Comparison of ENCODE assay signal across 18 cellular contexts in the genomic region with DNA sequence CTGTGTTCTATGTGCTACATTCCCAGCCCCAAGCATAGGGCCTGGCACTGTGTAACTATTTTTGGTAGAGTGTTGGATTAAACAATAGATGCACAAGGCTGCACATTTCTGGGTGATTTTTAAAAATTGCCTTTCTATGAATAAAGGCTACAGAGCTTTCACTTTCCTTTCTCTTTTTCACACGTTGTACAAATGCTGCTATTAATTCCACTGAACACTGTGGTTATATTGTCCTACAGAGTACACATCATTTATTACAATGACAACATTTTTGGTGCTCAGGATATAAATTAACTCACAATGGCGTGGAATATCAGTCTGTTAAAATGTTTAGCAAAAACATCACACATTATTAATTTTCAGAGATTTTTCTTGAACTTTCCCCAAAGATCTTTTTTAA. TPM values are rescaled to one million over a fixed set of nuclear protein-coding genes. Genes with fewer than 3 reads are reported as not detected.
A peak's percentile ranks its signal among the peaks of the same experiment; 100 is the strongest.
DNase-seq lines count a peak whose midpoint lies in the region; ATAC-seq and TF ChIP-seq lines count a peak whose summit lies in the region.
"Had no signal": no experiment of that assay in that cellular context is flagged by ENCODE, and none has a peak within 500 bp of the region (broad histone marks: within the 10 kb centered on the region; RNA-seq: fewer than 3 reads in every experiment).

No MANE protein-coding gene starts in this region.

- TF ChIP-seq POLR2A in gastroesophageal sphincter (IDR thresholded peaks at IDR 0.05) (no peak), vagina (IDR thresholded peaks at IDR 0.05) (no peak)

- H3K9me3 Mint-ChIP-seq in T-helper 1 cell treated with Interleukin-12 subunit alpha and Interleukin-12 subunit beta and Interleukin-4 antibody, amounts not matched to agents 30 μg/mL and 1 μg/mL, for 36 hours, result no peaks in the 10 kb centered on the region
- H3K9me3 Mint-ChIP-seq: HFFc6 had no signal

- H2AFZ ChIP-seq in OCI-LY3 (ENCODE audit: low read depth, low read length), result no peak overlapping the region

- H3K27ac Mint-ChIP-seq in T-helper 1 cell treated with Interleukin-12 subunit alpha and Interleukin-12 subunit beta and Interleukin-4 antibody, amounts not matched to agents 30 μg/mL and 1 μg/mL, for 36 hours, result peak overlapping the region; percentile 8
- H3K27ac Mint-ChIP-seq: HFFc6 had no signal

- no peak overlapping the region for H3K4me3 ChIP-seq in OCI-LY3 (ENCODE audit: low read length)
- H3K4me3 ChIP-seq in gastroesophageal sphincter, result no peak overlapping the region
- H3K4me3 ChIP-seq in subcutaneous abdominal adipose tissue (ENCODE audit: low read depth in 1 of 5, low read length in 5 of 5), result no peak overlapping the region
- H3K4me3 ChIP-seq in vagina, result no peak overlapping the region
- no peak overlapping the region for H3K4me3 ChIP-seq in mucosa of descending colon
- H3K4me3 ChIP-seq: BLaER1, K562 had no signal

- H3K36me3 Mint-ChIP-seq in T-helper 1 cell treated with Interleukin-12 subunit alpha and Interleukin-12 subunit beta and Interleukin-4 antibody, amounts not matched to agents 30 μg/mL and 1 μg/mL, for 36 hours (ENCODE audit: low read depth), result no peaks in the 10 kb centered on the region

- H3K9me3 ChIP-seq in OCI-LY3 (ENCODE audit: insufficient read depth, low read length) (no peaks in the 10 kb centered on the region), gastroesophageal sphincter (no peaks in the 10 kb centered on the region), subcutaneous abdominal adipose tissue (ENCODE audit: control insufficient read depth in 5 of 5, low read length in 5 of 5) (no peaks in the 10 kb centered on the region), vagina (no peaks in the 10 kb centered on the region), mucosa of descending colon (no peaks in the 10 kb centered on the region)
- H3K9me3 ChIP-seq: BLaER1 had no signal

- TF ChIP-seq CTCF in OCI-LY3 (IDR thresholded peaks at IDR 0.05; ENCODE audit: low read depth, low read length), result no peak
- TF ChIP-seq CTCF in gastroesophageal sphincter (IDR thresholded peaks at IDR 0.05), result no peak
- TF ChIP-seq CTCF in vagina (IDR thresholded peaks at IDR 0.05), result no peak
- no peak for TF ChIP-seq CTCF in mucosa of descending colon (IDR thresholded peaks at IDR 0.05)

- peaks cover 12% of the 10 kb centered on the region for H3K79me2 ChIP-seq in OCI-LY3 (ENCODE audit: low read length)

- H3K4me1 ChIP-seq in OCI-LY3 (ENCODE audit: low read length) (peaks cover 9% of the 10 kb centered on the region), gastroesophageal sphincter (peaks cover 5 to 88% (median 13%) of the 10 kb centered on the region in 3 donors), subcutaneous abdominal adipose tissue (ENCODE audit: control insufficient read depth in 5 of 5, insufficient read depth in 5 of 5, low read length in 5 of 5) (peaks cover 5 to 30% (median 25%) of the 10 kb centered on the region in 5 donors), vagina (peaks cover 26% of the 10 kb centered on the region), mucosa of descending colon (ENCODE audit: low read depth) (peaks cover 6% of the 10 kb centered on the region)

- 6 to 22% methylated on average over 2 of the region's 2 CpGs for WGBS in gastroesophageal sphincter (ENCODE audit: low coverage in 1 of 2), 2 donors

- DNase-seq in T-helper 1 cell, result no peak
- DNase-seq in vagina (ENCODE audit: extremely low spot score in 2 of 2), result no peak
- no peak for DNase-seq in mucosa of descending colon
- DNase-seq: DMS 273 treated with DMSO at 0.1 percent for 48 hours, GOT3, HFFc6, NCI-H1436 treated with DMSO at 0.1 percent for 48 hours, NCI-H2081 treated with DMSO at 0.1 percent for 48 hours, NCI-H345 had no signal

- 0 out of 2 replicates have a peak, but pooled peaks cover under 1% of the 10 kb centered on the region for H4K20me1 ChIP-seq in OCI-LY3 (ENCODE audit: insufficient read depth, low read length)
- H4K20me1 ChIP-seq: BLaER1 had no signal

- H3K27me3 ChIP-seq in OCI-LY3 (ENCODE audit: low read depth, low read length), result no peaks in the 10 kb centered on the region
- H3K27me3 ChIP-seq in gastroesophageal sphincter, result no peaks in the 10 kb centered on the region
- no peaks in the 10 kb centered on the region for H3K27me3 ChIP-seq in subcutaneous abdominal adipose tissue (ENCODE audit: control insufficient read depth in 5 of 5, insufficient read depth in 4 of 5, low read length in 5 of 5)
- H3K27me3 ChIP-seq in vagina, result no peaks in the 10 kb centered on the region

- TF ChIP-seq EP300 in gastroesophageal sphincter (IDR thresholded peaks at IDR 0.05), result no peak

- H3K4me1 Mint-ChIP-seq in T-helper 1 cell treated with Interleukin-12 subunit alpha and Interleukin-12 subunit beta and Interleukin-4 antibody, amounts not matched to agents 30 μg/mL and 1 μg/mL, for 36 hours (ENCODE audit: low read depth), result peaks cover 12% of the 10 kb centered on the region

- H3K9ac ChIP-seq in OCI-LY3 (ENCODE audit: low read length) (no peak overlapping the region), subcutaneous abdominal adipose tissue (ENCODE audit: low read length in 5 of 5) (no peak overlapping the region)
- H3K9ac ChIP-seq: BLaER1 had no signal

- peak overlapping the region; percentile 23; the same call in 1 of the 2 replicates for H3K4me2 ChIP-seq in OCI-LY3 (ENCODE audit: low read length)
- H3K4me2 ChIP-seq: BLaER1 had no signal

- no peak overlapping the region for H3K27ac ChIP-seq in OCI-LY3 (ENCODE audit: low read length)
- H3K27ac ChIP-seq in gastroesophageal sphincter, result peak overlapping the region in 3 of 4 donors; percentile 44 to 97 (median 96)
- H3K27ac ChIP-seq in subcutaneous abdominal adipose tissue (ENCODE audit: low read depth, low read length), result peak overlapping the region; percentile 3
- no peak overlapping the region for H3K27ac ChIP-seq in vagina
- H3K27ac ChIP-seq: 22Rv1, BLaER1 had no signal

- intact Hi-C loops in vagina (cut with DNase I) (no loop called here), mucosa of descending colon (cut with DNase I, micrococcal nuclease) (no loop called here)

- ATAC-seq in gastroesophageal sphincter (no peak), GM19467 (IDR thresholded peaks at IDR 0.05; ENCODE audit: unreplicated experiment) (no peak), mucosa of descending colon (no peak)
- ATAC-seq: K562, Right ventricle myocardium inferior had no signal

- peaks cover 43% of the 10 kb centered on the region for H3K27me3 Mint-ChIP-seq in T-helper 1 cell treated with Interleukin-12 subunit alpha and Interleukin-12 subunit beta and Interleukin-4 antibody, amounts not matched to agents 30 μg/mL and 1 μg/mL, for 36 hours (ENCODE audit: low read depth)

- no peaks in the 10 kb centered on the region for H3K36me3 ChIP-seq in OCI-LY3 (replicated peaks; ENCODE audit: low read depth, low read length)
- no peaks in the 10 kb centered on the region for H3K36me3 ChIP-seq in gastroesophageal sphincter
- H3K36me3 ChIP-seq in subcutaneous abdominal adipose tissue (ENCODE audit: control insufficient read depth in 5 of 5, insufficient read depth in 5 of 5, low read length in 5 of 5), result no peaks in the 10 kb centered on the region
- no peaks in the 10 kb centered on the region for H3K36me3 ChIP-seq in vagina
- H3K36me3 ChIP-seq in mucosa of descending colon (ENCODE audit: low read depth), result no peaks in the 10 kb centered on the region
- H3K36me3 ChIP-seq: BLaER1 had no signal

- no peak overlapping the region for H3K4me3 Mint-ChIP-seq in T-helper 1 cell treated with Interleukin-12 subunit alpha and Interleukin-12 subunit beta and Interleukin-4 antibody, amounts not matched to agents 30 μg/mL and 1 μg/mL, for 36 hours
- H3K4me3 Mint-ChIP-seq: HFFc6 had no signal

RNA-seq across cellular contexts. Expression of gene EML1, which starts 3.6 kb away (rescaled TPM):
- total RNA-seq in gastroesophageal sphincter (100 to 1,000 TPM; 121 to 206 (median 136) TPM), vagina (32.7 TPM), mucosa of descending colon (10 to 100 TPM in 1 of 3 donors, 1 to 10 TPM in 2; 5.4 to 82.5 (median 8.1) TPM)

Comparison
In these comparisons a context has a peak if more than half of its experiments do, and no peak if none do; other contexts are left out.
1. H3K27ac ChIP-seq: peak in gastroesophageal sphincter (3 of 4) and subcutaneous abdominal adipose tissue (single experiment); none in OCI-LY3 (single experiment) and vagina (single experiment).